Comparison of ENCODE assay signal across 8 cellular contexts in the genomic region with DNA sequence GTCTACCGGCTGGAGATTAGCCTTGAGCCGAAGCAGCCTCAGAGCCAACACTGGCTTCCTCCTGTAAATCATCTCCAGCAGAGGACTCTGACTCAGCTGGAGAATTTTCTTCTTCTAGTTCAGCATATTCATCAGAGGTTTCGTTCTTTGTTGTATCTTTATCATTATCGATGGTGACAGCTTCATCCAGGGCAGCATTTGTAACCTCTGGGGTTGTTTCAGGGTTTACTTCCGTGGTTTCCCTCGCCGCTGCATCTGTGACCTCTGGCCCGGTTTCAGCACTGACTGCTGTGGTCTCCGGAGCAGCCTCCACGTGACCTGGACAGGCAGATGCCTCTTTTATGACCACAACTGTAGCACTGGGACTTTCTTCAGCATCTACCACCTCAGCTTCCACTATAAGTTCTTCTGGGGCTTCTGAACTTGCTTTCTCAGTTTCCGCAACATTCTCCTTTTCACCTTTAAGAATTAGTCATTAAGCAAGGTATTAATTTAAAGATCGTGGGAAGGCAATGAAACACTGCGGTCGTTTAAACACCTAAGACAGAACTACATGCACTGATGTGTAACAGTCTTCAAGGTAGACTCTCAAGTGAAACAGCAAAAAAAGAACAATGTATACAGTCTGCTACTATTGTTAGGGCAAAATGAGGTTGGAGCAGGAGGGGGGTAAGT. TPM values are rescaled to one million over a fixed set of nuclear protein-coding genes. Genes with fewer than 3 reads are reported as not detected.
DNase-seq lines count a peak whose midpoint lies in the region; ATAC-seq and FAIRE-seq lines count a peak whose summit lies in the region.

No MANE protein-coding gene starts in this region.

- H3K9me3 ChIP-seq in muscle layer of duodenum (ENCODE audit: control insufficient read depth in 1 of 2, low read length in 2 of 2): no peaks in the 10 kb centered on the region

- FAIRE-seq in endometrium (lab: Jason Lieb, UNC): peak; percentile 26

- H3K27me3 Mint-ChIP-seq in activated CD8-positive, alpha-beta memory T cell treated with anti-CD3 and anti-CD28 coated beads, Interleukin-2, amount 10 ng/mL, durations not matched to agents 7 days and 5 days: peaks cover 18% of the 10 kb centered on the region

- peak overlapping the region; percentile 14 for H3K27ac ChIP-seq in muscle layer of duodenum (ENCODE audit: low read length)

- peaks cover 29% of the 10 kb centered on the region for H3K4me1 Mint-ChIP-seq in activated CD8-positive, alpha-beta memory T cell treated with anti-CD3 and anti-CD28 coated beads, Interleukin-2, amount 10 ng/mL, durations not matched to agents 7 days and 5 days
- peaks cover 20% of the 10 kb centered on the region for H3K4me1 Mint-ChIP-seq in stimulated activated effector memory CD8-positive, alpha-beta T cell treated with anti-CD3 and anti-CD28 coated beads, Interleukin-12 subunit alpha, Interleukin-12 subunit beta, amount 100 ng/mL, for 72 hours

- peak overlapping the region; percentile 65 for H3K4me3 Mint-ChIP-seq in activated CD8-positive, alpha-beta memory T cell treated with anti-CD3 and anti-CD28 coated beads, Interleukin-2, amount 10 ng/mL, durations not matched to agents 7 days and 5 days
- H3K4me3 Mint-ChIP-seq in stimulated activated effector memory CD8-positive, alpha-beta T cell treated with anti-CD3 and anti-CD28 coated beads, Interleukin-12 subunit alpha, Interleukin-12 subunit beta, amount 100 ng/mL, for 72 hours: peak overlapping the region; percentile 44

- H3K27me3 ChIP-seq in muscle layer of duodenum (ENCODE audit: low read depth, low read length): no peaks in the 10 kb centered on the region

- H3K36me3 Mint-ChIP-seq in activated CD8-positive, alpha-beta memory T cell treated with anti-CD3 and anti-CD28 coated beads, Interleukin-2, amount 10 ng/mL, durations not matched to agents 7 days and 5 days: no peaks in the 10 kb centered on the region
- peaks cover 6% of the 10 kb centered on the region for H3K36me3 Mint-ChIP-seq in stimulated activated effector memory CD8-positive, alpha-beta T cell treated with anti-CD3 and anti-CD28 coated beads, Interleukin-12 subunit alpha, Interleukin-12 subunit beta, amount 100 ng/mL, for 72 hours

- H3K4me3 ChIP-seq in muscle layer of duodenum (ENCODE audit: low read depth in 1 of 2, low read length in 2 of 2): peak overlapping the region; percentile 50 to 52

- ATAC-seq in GM18520 (IDR thresholded peaks at IDR 0.05; ENCODE audit: unreplicated experiment) (peak; percentile 91), HG02938 (IDR thresholded peaks at IDR 0.05; ENCODE audit: unreplicated experiment) (peak; percentile 95)
- ATAC-seq in activated CD8-positive, alpha-beta memory T cell treated with anti-CD3 and anti-CD28 coated beads, Interleukin-2, amount 10 ng/mL, durations not matched to agents 7 days and 5 days: peak; percentile 96
- peak; percentile 98 for ATAC-seq in stimulated activated effector memory CD8-positive, alpha-beta T cell treated with anti-CD3 and anti-CD28 coated beads, Interleukin-12 subunit alpha, Interleukin-12 subunit beta, amount 100 ng/mL, for 72 hours

- CTCF ChIA-PET in activated CD8-positive, alpha-beta memory T cell treated with anti-CD3 and anti-CD28 coated beads, Interleukin-2, amount 10 ng/mL, durations not matched to agents 7 days and 5 days (lab: Charles Lee): interaction anchor here (0.9 to 3.0 kb wide), 10 partner anchors 8 to 236 kb away, joined by 3 to 14 read pairs (median 4); partner anchors contain the start of gene NAA15

- H3K9me3 Mint-ChIP-seq in activated CD8-positive, alpha-beta memory T cell treated with anti-CD3 and anti-CD28 coated beads, Interleukin-2, amount 10 ng/mL, durations not matched to agents 7 days and 5 days (ENCODE audit: low read depth): no peaks in the 10 kb centered on the region
- H3K9me3 Mint-ChIP-seq in stimulated activated effector memory CD8-positive, alpha-beta T cell treated with anti-CD3 and anti-CD28 coated beads, Interleukin-12 subunit alpha, Interleukin-12 subunit beta, amount 100 ng/mL, for 72 hours: no peaks in the 10 kb centered on the region

- no peaks in the 10 kb centered on the region for H3K4me1 ChIP-seq in muscle layer of duodenum (ENCODE audit: control insufficient read depth in 1 of 2, insufficient read depth in 2 of 2, low read length in 2 of 2)

- H3K36me3 ChIP-seq in muscle layer of duodenum (ENCODE audit: control insufficient read depth in 1 of 2, insufficient read depth in 2 of 2, low read length in 2 of 2): no peaks in the 10 kb centered on the region

- peak overlapping the region; percentile 77 for H3K27ac Mint-ChIP-seq in activated CD8-positive, alpha-beta memory T cell treated with anti-CD3 and anti-CD28 coated beads, Interleukin-2, amount 10 ng/mL, durations not matched to agents 7 days and 5 days
- peak overlapping the region; percentile 48 for H3K27ac Mint-ChIP-seq in stimulated activated effector memory CD8-positive, alpha-beta T cell treated with anti-CD3 and anti-CD28 coated beads, Interleukin-12 subunit alpha, Interleukin-12 subunit beta, amount 100 ng/mL, for 72 hours

- DNase-seq in NCI-H82 treated with DMSO at 0.1 percent for 48 hours (lab: John Stamatoyannopoulos, UW; ENCODE audit: unreplicated experiment) (peak; percentile 30), COLO668 (lab: John Stamatoyannopoulos, UW; ENCODE audit: unreplicated experiment) (no peak)
- DNase-seq in activated CD8-positive, alpha-beta memory T cell treated with anti-CD3 and anti-CD28 coated beads, Interleukin-2, amount 10 ng/mL, durations not matched to agents 7 days and 5 days: peak; percentile 94
- peak; percentile 67 to 92 for DNase-seq in stimulated activated effector memory CD8-positive, alpha-beta T cell treated with anti-CD3 and anti-CD28 coated beads, Interleukin-12 subunit alpha, Interleukin-12 subunit beta, amount 100 ng/mL, for 72 hours (ENCODE audit: low spot score in 2 of 2)

RNA-seq across cellular contexts. Expression of gene MGARP, which starts 13.3 kb away (rescaled TPM):
- under 1 TPM in 1 of 2 experiments, not detected in 1; 0.20 TPM for total RNA-seq in activated CD8-positive, alpha-beta memory T cell treated with anti-CD3 and anti-CD28 coated beads, Interleukin-2, amount 10 ng/mL, durations not matched to agents 7 days and 5 days

RNA-seq across cellular contexts. Expression of gene NAA15, which starts 34.6 kb away (rescaled TPM):
- 10 to 100 TPM; 50.0 to 70.8 TPM for total RNA-seq in activated CD8-positive, alpha-beta memory T cell treated with anti-CD3 and anti-CD28 coated beads, Interleukin-2, amount 10 ng/mL, durations not matched to agents 7 days and 5 days

RNA-seq across cellular contexts. Expression of gene NDUFC1, which starts 35.6 kb away (rescaled TPM):
- total RNA-seq in activated CD8-positive, alpha-beta memory T cell treated with anti-CD3 and anti-CD28 coated beads, Interleukin-2, amount 10 ng/mL, durations not matched to agents 7 days and 5 days: 10 to 100 TPM; 32.2 to 34.9 TPM
